8 cellular contexts compared by ENCODE assay signal in genomic region chr5:42583322-42583721, GRCh38.
DNase-seq lines count a peak whose midpoint lies in the region; ATAC-seq and TF ChIP-seq lines count a peak whose summit lies in the region.

No MANE protein-coding gene starts in this region.

- DNase-seq in AG08395 (ENCODE audit: low spot score) (peak; percentile 62), GM06990 (ENCODE audit: extremely low read depth, insufficient read length) (peak; percentile 11), NCI-H748 (lab: John Stamatoyannopoulos, UW; ENCODE audit: unreplicated experiment) (peak; percentile 87), adipocyte (ENCODE audit: low read depth) (peak; percentile 73), left ventricle myocardium inferior (no peak), renal cortical epithelial cell (ENCODE audit: low read depth) (peak; percentile 65)

- intact Hi-C loops in left ventricle myocardium inferior (cut with micrococcal nuclease), result no loop called here

- H3K27me3 ChIP-seq in GM06990 (replicated peaks; ENCODE audit: control insufficient read depth, insufficient read depth, low read length) (no peaks in the 10 kb centered on the region), adipocyte (replicated peaks; ENCODE audit: control insufficient read depth, insufficient read depth, low read length) (no peaks in the 10 kb centered on the region), left ventricle myocardium inferior (ENCODE audit: low read depth) (no peaks in the 10 kb centered on the region)

- H3K36me3 ChIP-seq in GM06990 (ENCODE audit: control insufficient read depth, insufficient read depth, low read length), result no peaks in the 10 kb centered on the region
- H3K36me3 ChIP-seq in adipocyte (ENCODE audit: control insufficient read depth, insufficient read depth, low read length, severe bottlenecking), result peaks cover 18% of the 10 kb centered on the region
- H3K36me3 ChIP-seq in left ventricle myocardium inferior, result no peaks in the 10 kb centered on the region

- H3K4me1 ChIP-seq in adipocyte (ENCODE audit: control insufficient read depth, insufficient read depth, low read length) (peaks cover 31% of the 10 kb centered on the region), left ventricle myocardium inferior (peaks cover 58% of the 10 kb centered on the region)

- H3K9me3 ChIP-seq in adipocyte (ENCODE audit: control insufficient read depth, low read length) (no peaks in the 10 kb centered on the region), left ventricle myocardium inferior (replicated peaks) (no peaks in the 10 kb centered on the region)

- ATAC-seq in HG02885 (IDR thresholded peaks at IDR 0.05; ENCODE audit: poor library complexity, unreplicated experiment) (peak; percentile 86), GM18519 (IDR thresholded peaks at IDR 0.05; ENCODE audit: low FRiP score, unreplicated experiment) (no peak)

- H3K4me3 ChIP-seq in GM06990 (replicated peaks; ENCODE audit: low read depth, low read length), result no peak overlapping the region
- H3K4me3 ChIP-seq in adipocyte (ENCODE audit: low read length), result no peak overlapping the region
- H3K4me3 ChIP-seq in left ventricle myocardium inferior, result no peak overlapping the region

- H3K9ac ChIP-seq in adipocyte (ENCODE audit: low read length), result no peak overlapping the region

- H3K27ac ChIP-seq in left ventricle myocardium inferior (replicated peaks), result no peak overlapping the region

- TF ChIP-seq CTCF in GM06990 (IDR thresholded peaks at IDR 0.05; ENCODE audit: insufficient read depth, low read length, poor library complexity, severe bottlenecking), result peak; percentile 84
- TF ChIP-seq CTCF in left ventricle myocardium inferior (IDR thresholded peaks at IDR 0.05; ENCODE audit: borderline replicate concordance), result peak; percentile 87
